ENCODE assay signal across 8 cellular contexts in genomic region chr4:175891863-175892262, GRCh38.
DNase-seq lines count a peak whose midpoint lies in the region; ATAC-seq and TF ChIP-seq lines count a peak whose summit lies in the region.

No MANE protein-coding gene starts in this region.

- no peak for TF ChIP-seq POLR2A in ovary (IDR thresholded peaks at IDR 0.05)

- TF ChIP-seq EP300 in ovary (IDR thresholded peaks at IDR 0.05): no peak

- DNase-seq in AML-193 (lab: John Stamatoyannopoulos, UW): peak; percentile 2 to 37
- peak; percentile 3 for DNase-seq in GM20000 (ENCODE audit: low spot score)
- peak; percentile 13 for DNase-seq in NCI-H774 (lab: John Stamatoyannopoulos, UW)
- DNase-seq in foreskin fibroblast: peak in 1 of 2 donors; percentile 7
- no peak for DNase-seq in ovary
- DNase-seq in stimulated activated CD4-positive, alpha-beta T cell treated with anti-CD3 and anti-CD28 coated beads, Interleukin-4, amount 100 ng/mL, for 1 hour: no peak

- no peaks in the 10 kb centered on the region for H3K4me1 ChIP-seq in ovary (ENCODE audit: insufficient read depth)

- ATAC-seq in GM21723 (IDR thresholded peaks at IDR 0.05; ENCODE audit: unreplicated experiment): no peak
- ATAC-seq in GM21367 (IDR thresholded peaks at IDR 0.05; ENCODE audit: unreplicated experiment): no peak

- no peak overlapping the region for H3K27ac ChIP-seq in ovary

- H3K9me3 ChIP-seq in ovary: no peaks in the 10 kb centered on the region

- intact Hi-C loops in ovary (cut with DNase I): no loop called here

- no peaks in the 10 kb centered on the region for H3K36me3 ChIP-seq in ovary

- TF ChIP-seq CTCF in GM20000 (IDR thresholded peaks at IDR 0.05; ENCODE audit: extremely low read depth, missing control alignments) (no peak), foreskin fibroblast (IDR thresholded peaks at IDR 0.05; ENCODE audit: low read depth, low read length) (peak; percentile 9), ovary (IDR thresholded peaks at IDR 0.05) (no peak)

- 3 to 5% (median 4%) methylated on average over 2 of the region's 2 CpGs for WGBS in ovary, 3 donors

- H3K4me3 ChIP-seq in foreskin fibroblast (ENCODE audit: low read depth in 1 of 2, low read length in 2 of 2) (no peak overlapping the region), ovary (no peak overlapping the region)

- no peaks in the 10 kb centered on the region for H3K27me3 ChIP-seq in ovary

Comparison
In these comparisons a context has a peak if more than half of its experiments do, and no peak if none do; other contexts are left out.
1. DNase-seq: peak in AML-193 (2 of 2), GM20000 (single experiment) and NCI-H774 (single experiment); none in ovary (0 of 5) and stimulated activated CD4-positive, alpha-beta T cell treated with anti-CD3 and anti-CD28 coated beads, Interleukin-4, amount 100 ng/mL, for 1 hour (single experiment).